1 cellular context compared by ENCODE assay signal in the genomic region with DNA sequence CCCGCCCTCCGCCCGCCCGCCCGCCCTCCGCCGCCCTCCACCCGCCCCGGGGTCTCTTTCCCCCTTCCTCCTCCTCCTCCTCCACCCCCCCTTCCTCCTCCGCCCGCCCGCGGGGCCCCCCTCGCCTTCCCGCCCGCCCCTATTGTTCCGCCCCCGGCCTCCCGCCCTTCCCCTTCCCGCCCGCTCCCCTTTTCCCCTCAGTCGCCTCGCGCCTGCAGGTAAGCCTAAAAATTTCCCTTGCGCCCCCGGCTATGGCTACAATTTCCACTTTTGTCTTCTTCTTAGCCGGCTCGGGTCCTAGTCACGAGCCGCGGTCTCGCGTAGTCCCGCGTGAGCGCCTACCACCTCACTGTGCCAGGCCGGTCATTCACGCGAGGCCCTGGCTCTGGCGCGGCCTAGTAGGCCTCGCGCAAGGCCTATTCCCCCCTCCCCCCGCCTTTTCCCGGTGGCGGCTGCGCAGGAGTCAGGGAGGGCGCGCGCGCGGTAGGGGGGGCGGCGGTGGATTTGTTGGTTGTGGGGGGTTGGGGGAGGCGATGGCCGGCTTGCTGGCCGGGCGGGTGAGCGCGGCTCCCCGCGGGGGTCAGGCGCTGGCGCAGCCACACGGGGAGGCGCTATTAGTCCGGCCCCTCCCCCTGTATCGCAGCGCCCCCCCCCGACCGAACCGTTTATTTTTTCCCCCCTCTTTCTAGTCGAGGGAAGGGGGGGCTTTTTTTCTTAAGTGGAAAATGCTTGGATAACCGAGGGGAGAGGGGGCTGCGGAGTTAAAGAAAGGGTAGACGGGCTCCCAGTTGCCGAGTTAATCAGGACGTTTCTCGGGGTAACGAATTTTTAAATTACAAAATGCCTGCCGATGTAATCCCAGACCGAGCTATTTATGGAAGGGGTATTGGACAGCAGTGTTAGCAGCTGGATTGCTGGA.
TF ChIP-seq lines count a peak whose summit lies in the region.

No MANE protein-coding gene starts in this region.

TF ChIP-seq in HepG2, 621 proteins besides CTCF, POLR2A, EP300 and RAD21 (continued from another document and continues in another):
- TF ChIP-seq, protein P1, sequence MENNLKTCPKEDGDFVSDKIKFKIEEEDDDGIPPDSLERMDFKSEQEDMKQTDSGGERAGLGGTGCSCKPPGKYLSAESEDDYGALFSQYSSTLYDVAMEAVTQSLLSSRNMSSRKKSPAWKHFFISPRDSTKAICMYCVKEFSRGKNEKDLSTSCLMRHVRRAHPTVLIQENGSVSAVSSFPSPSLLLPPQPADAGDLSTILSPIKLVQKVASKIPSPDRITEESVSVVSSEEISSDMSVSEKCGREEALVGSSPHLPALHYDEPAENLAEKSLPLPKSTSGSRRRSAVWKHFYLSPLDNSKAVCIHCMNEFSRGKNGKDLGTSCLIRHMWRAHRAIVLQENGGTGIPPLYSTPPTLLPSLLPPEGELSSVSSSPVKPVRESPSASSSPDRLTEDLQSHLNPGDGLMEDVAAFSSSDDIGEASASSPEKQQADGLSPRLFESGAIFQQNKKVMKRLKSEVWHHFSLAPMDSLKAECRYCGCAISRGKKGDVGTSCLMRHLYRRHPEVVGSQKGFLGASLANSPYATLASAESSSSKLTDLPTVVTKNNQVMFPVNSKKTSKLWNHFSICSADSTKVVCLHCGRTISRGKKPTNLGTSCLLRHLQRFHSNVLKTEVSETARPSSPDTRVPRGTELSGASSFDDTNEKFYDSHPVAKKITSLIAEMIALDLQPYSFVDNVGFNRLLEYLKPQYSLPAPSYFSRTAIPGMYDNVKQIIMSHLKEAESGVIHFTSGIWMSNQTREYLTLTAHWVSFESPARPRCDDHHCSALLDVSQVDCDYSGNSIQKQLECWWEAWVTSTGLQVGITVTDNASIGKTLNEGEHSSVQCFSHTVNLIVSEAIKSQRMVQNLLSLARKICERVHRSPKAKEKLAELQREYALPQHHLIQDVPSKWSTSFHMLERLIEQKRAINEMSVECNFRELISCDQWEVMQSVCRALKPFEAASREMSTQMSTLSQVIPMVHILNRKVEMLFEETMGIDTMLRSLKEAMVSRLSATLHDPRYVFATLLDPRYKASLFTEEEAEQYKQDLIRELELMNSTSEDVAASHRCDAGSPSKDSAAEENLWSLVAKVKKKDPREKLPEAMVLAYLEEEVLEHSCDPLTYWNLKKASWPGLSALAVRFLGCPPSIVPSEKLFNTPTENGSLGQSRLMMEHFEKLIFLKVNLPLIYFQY (CRISPR knock-in tag; IDR thresholded peaks at IDR 0.05; ENCODE audit: borderline replicate concordance), result no peak
- no peak for TF ChIP-seq ZNF337 (CRISPR knock-in tag; IDR thresholded peaks at IDR 0.05; ENCODE audit: borderline replicate concordance, low read depth)
- TF ChIP-seq ZNF343 (CRISPR knock-in tag; IDR thresholded peaks at IDR 0.05), result no peak
- no peak for TF ChIP-seq REXO4 (CRISPR knock-in tag; IDR thresholded peaks at IDR 0.05; ENCODE audit: borderline replicate concordance)
- TF ChIP-seq MZF1 (CRISPR knock-in tag; IDR thresholded peaks at IDR 0.05; ENCODE audit: borderline replicate concordance), result no peak
- no peak for TF ChIP-seq ZNF225 (CRISPR knock-in tag; IDR thresholded peaks at IDR 0.05)
- TF ChIP-seq HMGA1 (CRISPR knock-in tag; conservative IDR thresholded peaks at IDR 0.05), result no peak
- TF ChIP-seq AHR (CRISPR knock-in tag; IDR thresholded peaks at IDR 0.05), result peak; percentile 94; the same call in 1 of the 2 replicates
- no peak for TF ChIP-seq IRF2 (CRISPR knock-in tag; IDR thresholded peaks at IDR 0.05)
- TF ChIP-seq KLF9 (CRISPR knock-in tag; IDR thresholded peaks at IDR 0.05; ENCODE audit: low read depth), result no peak
- no peak for TF ChIP-seq ZKSCAN1 (IDR thresholded peaks at IDR 0.05; ENCODE audit: low read length)
- TF ChIP-seq THAP11 (CRISPR knock-in tag; IDR thresholded peaks at IDR 0.05), result no peak
- TF ChIP-seq, protein P2, sequence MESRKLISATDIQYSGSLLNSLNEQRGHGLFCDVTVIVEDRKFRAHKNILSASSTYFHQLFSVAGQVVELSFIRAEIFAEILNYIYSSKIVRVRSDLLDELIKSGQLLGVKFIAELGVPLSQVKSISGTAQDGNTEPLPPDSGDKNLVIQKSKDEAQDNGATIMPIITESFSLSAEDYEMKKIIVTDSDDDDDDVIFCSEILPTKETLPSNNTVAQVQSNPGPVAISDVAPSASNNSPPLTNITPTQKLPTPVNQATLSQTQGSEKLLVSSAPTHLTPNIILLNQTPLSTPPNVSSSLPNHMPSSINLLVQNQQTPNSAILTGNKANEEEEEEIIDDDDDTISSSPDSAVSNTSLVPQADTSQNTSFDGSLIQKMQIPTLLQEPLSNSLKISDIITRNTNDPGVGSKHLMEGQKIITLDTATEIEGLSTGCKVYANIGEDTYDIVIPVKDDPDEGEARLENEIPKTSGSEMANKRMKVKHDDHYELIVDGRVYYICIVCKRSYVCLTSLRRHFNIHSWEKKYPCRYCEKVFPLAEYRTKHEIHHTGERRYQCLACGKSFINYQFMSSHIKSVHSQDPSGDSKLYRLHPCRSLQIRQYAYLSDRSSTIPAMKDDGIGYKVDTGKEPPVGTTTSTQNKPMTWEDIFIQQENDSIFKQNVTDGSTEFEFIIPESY (CRISPR knock-in tag; IDR thresholded peaks at IDR 0.05), result no peak
- TF ChIP-seq ZNF670 (CRISPR knock-in tag; IDR thresholded peaks at IDR 0.05; ENCODE audit: borderline replicate concordance), result no peak
- TF ChIP-seq, protein P3, sequence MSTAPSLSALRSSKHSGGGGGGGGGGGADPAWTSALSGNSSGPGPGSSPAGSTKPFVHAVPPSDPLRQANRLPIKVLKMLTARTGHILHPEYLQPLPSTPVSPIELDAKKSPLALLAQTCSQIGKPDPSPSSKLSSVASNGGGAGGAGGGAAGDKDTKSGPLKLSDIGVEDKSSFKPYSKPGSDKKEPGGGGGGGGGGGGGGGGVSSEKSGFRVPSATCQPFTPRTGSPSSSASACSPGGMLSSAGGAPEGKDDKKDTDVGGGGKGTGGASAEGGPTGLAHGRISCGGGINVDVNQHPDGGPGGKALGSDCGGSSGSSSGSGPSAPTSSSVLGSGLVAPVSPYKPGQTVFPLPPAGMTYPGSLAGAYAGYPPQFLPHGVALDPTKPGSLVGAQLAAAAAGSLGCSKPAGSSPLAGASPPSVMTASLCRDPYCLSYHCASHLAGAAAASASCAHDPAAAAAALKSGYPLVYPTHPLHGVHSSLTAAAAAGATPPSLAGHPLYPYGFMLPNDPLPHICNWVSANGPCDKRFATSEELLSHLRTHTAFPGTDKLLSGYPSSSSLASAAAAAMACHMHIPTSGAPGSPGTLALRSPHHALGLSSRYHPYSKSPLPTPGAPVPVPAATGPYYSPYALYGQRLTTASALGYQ (CRISPR knock-in tag; IDR thresholded peaks at IDR 0.05), result no peak
- no peak for TF ChIP-seq FIP1L1 (IDR thresholded peaks at IDR 0.05; ENCODE audit: borderline replicate concordance, insufficient read depth, low read depth, low read length)
- TF ChIP-seq, protein P4, sequence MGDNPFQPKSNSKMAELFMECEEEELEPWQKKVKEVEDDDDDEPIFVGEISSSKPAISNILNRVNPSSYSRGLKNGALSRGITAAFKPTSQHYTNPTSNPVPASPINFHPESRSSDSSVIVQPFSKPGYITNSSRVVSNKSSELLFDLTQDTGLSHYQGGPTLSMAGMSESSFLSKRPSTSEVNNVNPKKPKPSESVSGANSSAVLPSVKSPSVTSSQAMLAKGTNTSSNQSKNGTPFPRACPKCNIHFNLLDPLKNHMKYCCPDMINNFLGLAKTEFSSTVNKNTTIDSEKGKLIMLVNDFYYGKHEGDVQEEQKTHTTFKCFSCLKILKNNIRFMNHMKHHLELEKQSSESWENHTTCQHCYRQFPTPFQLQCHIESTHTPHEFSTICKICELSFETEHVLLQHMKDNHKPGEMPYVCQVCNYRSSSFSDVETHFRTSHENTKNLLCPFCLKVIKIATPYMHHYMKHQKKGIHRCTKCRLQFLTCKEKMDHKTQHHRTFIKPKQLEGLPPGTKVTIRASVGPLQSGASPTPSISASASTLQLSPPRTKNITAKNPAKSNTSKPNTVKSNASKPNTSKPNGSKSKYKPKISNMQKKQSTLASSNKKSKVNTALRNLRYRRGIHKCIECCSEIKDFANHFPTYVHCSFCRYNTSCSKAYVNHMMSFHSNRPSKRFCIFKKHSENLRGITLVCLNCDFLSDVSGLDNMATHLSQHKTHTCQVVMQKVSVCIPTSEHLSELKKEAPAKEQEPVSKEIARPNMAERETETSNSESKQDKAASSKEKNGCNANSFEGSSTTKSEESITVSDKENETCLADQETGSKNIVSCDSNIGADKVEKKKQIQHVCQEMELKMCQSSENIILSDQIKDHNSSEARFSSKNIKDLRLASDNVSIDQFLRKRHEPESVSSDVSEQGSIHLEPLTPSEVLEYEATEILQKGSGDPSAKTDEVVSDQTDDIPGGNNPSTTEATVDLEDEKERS (CRISPR knock-in tag; IDR thresholded peaks at IDR 0.05), result no peak
- TF ChIP-seq, protein P5, sequence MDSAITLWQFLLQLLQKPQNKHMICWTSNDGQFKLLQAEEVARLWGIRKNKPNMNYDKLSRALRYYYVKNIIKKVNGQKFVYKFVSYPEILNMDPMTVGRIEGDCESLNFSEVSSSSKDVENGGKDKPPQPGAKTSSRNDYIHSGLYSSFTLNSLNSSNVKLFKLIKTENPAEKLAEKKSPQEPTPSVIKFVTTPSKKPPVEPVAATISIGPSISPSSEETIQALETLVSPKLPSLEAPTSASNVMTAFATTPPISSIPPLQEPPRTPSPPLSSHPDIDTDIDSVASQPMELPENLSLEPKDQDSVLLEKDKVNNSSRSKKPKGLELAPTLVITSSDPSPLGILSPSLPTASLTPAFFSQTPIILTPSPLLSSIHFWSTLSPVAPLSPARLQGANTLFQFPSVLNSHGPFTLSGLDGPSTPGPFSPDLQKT (CRISPR knock-in tag; IDR thresholded peaks at IDR 0.05; ENCODE audit: borderline replicate concordance), result no peak
- peak; percentile 43; the same call in 1 of the 2 replicates for TF ChIP-seq NRL (CRISPR knock-in tag; IDR thresholded peaks at IDR 0.05; ENCODE audit: borderline replicate concordance)
- TF ChIP-seq, protein P6, sequence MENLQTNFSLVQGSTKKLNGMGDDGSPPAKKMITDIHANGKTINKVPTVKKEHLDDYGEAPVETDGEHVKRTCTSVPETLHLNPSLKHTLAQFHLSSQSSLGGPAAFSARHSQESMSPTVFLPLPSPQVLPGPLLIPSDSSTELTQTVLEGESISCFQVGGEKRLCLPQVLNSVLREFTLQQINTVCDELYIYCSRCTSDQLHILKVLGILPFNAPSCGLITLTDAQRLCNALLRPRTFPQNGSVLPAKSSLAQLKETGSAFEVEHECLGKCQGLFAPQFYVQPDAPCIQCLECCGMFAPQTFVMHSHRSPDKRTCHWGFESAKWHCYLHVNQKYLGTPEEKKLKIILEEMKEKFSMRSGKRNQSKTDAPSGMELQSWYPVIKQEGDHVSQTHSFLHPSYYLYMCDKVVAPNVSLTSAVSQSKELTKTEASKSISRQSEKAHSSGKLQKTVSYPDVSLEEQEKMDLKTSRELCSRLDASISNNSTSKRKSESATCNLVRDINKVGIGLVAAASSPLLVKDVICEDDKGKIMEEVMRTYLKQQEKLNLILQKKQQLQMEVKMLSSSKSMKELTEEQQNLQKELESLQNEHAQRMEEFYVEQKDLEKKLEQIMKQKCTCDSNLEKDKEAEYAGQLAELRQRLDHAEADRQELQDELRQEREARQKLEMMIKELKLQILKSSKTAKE (CRISPR knock-in tag; IDR thresholded peaks at IDR 0.05; ENCODE audit: borderline replicate concordance), result no peak
- TF ChIP-seq GATAD2A (CRISPR knock-in tag; IDR thresholded peaks at IDR 0.05), result no peak
- TF ChIP-seq NFE2L1 (CRISPR knock-in tag; IDR thresholded peaks at IDR 0.05; ENCODE audit: borderline replicate concordance), result no peak
- TF ChIP-seq, protein P7, sequence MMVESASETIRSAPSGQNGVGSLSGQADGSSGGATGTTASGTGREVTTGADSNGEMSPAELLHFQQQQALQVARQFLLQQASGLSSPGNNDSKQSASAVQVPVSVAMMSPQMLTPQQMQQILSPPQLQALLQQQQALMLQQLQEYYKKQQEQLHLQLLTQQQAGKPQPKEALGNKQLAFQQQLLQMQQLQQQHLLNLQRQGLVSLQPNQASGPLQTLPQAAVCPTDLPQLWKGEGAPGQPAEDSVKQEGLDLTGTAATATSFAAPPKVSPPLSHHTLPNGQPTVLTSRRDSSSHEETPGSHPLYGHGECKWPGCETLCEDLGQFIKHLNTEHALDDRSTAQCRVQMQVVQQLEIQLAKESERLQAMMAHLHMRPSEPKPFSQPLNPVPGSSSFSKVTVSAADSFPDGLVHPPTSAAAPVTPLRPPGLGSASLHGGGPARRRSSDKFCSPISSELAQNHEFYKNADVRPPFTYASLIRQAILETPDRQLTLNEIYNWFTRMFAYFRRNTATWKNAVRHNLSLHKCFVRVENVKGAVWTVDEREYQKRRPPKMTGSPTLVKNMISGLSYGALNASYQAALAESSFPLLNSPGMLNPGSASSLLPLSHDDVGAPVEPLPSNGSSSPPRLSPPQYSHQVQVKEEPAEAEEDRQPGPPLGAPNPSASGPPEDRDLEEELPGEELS (CRISPR knock-in tag; IDR thresholded peaks at IDR 0.05), result no peak; the same call in 1 of the 2 replicates
- TF ChIP-seq, protein P8, sequence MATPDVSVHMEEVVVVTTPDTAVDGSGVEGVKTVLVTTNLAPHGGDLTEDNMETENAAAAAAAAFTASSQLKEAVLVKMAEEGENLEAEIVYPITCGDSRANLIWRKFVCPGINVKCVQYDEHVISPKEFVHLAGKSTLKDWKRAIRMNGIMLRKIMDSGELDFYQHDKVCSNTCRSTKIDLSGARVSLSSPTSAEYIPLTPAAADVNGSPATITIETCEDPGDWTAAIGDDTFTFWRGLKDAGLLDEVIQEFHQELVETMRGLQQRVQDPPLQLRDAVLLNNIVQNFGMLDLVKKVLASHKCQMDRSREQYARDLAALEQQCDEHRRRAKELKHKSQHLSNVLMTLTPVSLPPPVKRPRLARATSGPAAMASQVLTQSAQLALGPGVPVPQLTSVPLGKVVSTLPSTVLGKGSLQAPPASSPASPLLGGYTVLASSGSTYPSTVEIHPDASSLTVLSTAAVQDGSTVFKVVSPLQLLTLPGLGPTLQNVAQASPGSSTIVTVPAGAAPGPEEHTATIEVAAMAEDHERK (CRISPR knock-in tag; IDR thresholded peaks at IDR 0.05; ENCODE audit: low read depth), result no peak
- TF ChIP-seq, protein P9, sequence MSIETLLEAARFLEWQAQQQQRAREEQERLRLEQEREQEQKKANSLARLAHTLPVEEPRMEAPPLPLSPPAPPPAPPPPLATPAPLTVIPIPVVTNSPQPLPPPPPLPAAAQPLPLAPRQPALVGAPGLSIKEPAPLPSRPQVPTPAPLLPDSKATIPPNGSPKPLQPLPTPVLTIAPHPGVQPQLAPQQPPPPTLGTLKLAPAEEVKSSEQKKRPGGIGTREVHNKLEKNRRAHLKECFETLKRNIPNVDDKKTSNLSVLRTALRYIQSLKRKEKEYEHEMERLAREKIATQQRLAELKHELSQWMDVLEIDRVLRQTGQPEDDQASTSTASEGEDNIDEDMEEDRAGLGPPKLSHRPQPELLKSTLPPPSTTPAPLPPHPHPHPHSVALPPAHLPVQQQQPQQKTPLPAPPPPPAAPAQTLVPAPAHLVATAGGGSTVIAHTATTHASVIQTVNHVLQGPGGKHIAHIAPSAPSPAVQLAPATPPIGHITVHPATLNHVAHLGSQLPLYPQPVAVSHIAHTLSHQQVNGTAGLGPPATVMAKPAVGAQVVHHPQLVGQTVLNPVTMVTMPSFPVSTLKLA (IDR thresholded peaks at IDR 0.05), result no peak
- TF ChIP-seq ZNF550 (CRISPR knock-in tag; IDR thresholded peaks at IDR 0.05; ENCODE audit: borderline replicate concordance), result no peak
- TF ChIP-seq, protein P10, sequence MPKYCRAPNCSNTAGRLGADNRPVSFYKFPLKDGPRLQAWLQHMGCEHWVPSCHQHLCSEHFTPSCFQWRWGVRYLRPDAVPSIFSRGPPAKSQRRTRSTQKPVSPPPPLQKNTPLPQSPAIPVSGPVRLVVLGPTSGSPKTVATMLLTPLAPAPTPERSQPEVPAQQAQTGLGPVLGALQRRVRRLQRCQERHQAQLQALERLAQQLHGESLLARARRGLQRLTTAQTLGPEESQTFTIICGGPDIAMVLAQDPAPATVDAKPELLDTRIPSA (CRISPR knock-in tag; IDR thresholded peaks at IDR 0.05; ENCODE audit: borderline replicate concordance), result no peak
- no peak for TF ChIP-seq ZNF10 (CRISPR knock-in tag; IDR thresholded peaks at IDR 0.05; ENCODE audit: borderline replicate concordance, low read depth)
